Comparison of ENCODE assay signal across 8 cellular contexts in the genomic region with DNA sequence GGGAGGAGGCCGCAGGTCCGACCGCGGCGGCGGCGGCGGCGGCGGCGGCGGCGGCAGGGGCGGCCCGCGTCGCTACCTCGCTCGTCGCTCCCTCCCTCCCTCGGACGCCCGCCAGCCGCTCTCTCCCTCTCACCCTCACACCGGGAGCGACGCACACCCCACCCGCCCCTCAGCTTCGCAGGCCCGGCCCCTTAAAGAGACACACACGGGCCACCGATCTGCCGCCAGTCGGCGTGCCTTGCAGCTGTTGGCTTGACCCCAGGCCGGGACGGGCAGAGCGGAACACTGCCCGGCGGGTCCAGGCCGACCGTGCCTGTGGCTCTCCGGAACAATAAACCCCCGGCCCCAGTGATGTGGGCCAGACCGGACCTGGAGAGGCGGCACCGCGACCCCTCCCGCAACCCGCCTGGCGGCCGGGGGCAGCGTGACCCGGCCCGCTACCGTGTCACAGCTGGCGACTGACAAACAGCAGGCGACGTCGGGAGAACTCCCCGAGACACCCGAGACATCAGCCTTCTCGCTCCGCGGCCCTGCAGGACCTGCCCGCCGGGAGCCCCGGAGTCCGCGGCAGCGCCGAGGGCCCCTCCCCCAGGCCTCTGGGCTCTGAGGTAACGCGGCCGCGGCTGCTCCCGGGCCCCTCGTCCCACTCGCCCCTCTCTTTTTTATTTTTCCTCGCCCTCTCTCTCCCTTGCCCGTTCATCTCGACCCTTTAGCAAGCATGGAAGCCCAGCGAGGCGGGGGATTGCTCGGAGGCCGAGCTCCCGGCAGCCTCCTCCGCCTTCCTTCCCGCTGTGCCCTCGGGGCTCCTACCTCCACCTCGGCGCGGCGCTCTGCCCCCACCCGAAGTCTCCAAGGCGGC. TPM values are rescaled to one million over a fixed set of nuclear protein-coding genes. Genes with fewer than 3 reads are reported as not detected.
DNase-seq lines count a peak whose midpoint lies in the region; ATAC-seq, FAIRE-seq and TF ChIP-seq lines count a peak whose summit lies in the region.

A gene with protein sequence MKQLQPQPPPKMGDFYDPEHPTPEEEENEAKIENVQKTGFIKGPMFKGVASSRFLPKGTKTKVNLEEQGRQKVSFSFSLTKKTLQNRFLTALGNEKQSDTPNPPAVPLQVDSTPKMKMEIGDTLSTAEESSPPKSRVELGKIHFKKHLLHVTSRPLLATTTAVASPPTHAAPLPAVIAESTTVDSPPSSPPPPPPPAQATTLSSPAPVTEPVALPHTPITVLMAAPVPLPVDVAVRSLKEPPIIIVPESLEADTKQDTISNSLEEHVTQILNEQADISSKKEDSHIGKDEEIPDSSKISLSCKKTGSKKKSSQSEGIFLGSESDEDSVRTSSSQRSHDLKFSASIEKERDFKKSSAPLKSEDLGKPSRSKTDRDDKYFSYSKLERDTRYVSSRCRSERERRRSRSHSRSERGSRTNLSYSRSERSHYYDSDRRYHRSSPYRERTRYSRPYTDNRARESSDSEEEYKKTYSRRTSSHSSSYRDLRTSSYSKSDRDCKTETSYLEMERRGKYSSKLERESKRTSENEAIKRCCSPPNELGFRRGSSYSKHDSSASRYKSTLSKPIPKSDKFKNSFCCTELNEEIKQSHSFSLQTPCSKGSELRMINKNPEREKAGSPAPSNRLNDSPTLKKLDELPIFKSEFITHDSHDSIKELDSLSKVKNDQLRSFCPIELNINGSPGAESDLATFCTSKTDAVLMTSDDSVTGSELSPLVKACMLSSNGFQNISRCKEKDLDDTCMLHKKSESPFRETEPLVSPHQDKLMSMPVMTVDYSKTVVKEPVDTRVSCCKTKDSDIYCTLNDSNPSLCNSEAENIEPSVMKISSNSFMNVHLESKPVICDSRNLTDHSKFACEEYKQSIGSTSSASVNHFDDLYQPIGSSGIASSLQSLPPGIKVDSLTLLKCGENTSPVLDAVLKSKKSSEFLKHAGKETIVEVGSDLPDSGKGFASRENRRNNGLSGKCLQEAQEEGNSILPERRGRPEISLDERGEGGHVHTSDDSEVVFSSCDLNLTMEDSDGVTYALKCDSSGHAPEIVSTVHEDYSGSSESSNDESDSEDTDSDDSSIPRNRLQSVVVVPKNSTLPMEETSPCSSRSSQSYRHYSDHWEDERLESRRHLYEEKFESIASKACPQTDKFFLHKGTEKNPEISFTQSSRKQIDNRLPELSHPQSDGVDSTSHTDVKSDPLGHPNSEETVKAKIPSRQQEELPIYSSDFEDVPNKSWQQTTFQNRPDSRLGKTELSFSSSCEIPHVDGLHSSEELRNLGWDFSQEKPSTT (N-terminal part only) (minus strand): TSS at position 124 of the 859 bp plus-strand sequence. CDS start 189 bp downstream, outside the sequence.

- peak within 1 kb of the TSS; percentile 81 for H3K27ac ChIP-seq in OCI-LY1 (ENCODE audit: low read depth, low read length, poor library complexity, severe bottlenecking)
- peak within 1 kb of the TSS; percentile 78 for H3K27ac ChIP-seq in endothelial cell of umbilical vein (ENCODE audit: insufficient read depth, low read depth, low read length)

- DNase-seq in Caki2 (ENCODE audit: low read depth) (peak; percentile 89), HTR-8/SVneo (ENCODE audit: insufficient read length, low spot score) (peak; percentile 87), endothelial cell of umbilical vein (ENCODE audit: low read depth, low spot score) (peak; percentile 90), middle frontal gyrus (ENCODE audit: extremely low spot score, low spot score) (peak; percentile 87)
- DNase-seq in activated CD8-positive, alpha-beta memory T cell treated with anti-CD3 and anti-CD28 coated beads, Interleukin-2, amount 50 U/mL, for 48 hours = peak; percentile 91
- peak; percentile 63 to 75 for DNase-seq in stimulated activated CD8-positive, alpha-beta memory T cell treated with anti-CD3 and anti-CD28 coated beads, Interleukin-2, amount 100 ng/mL, for 1 hour (ENCODE audit: low read depth in 2 of 2)

- CTCF ChIA-PET in endothelial cell of umbilical vein (lab: Charles Lee) = interaction anchor here (0.7 to 2.1 kb wide), 15 partner anchors 12 to 257 kb away, joined by 3 to 15 read pairs (median 4); no protein-coding TSS in a partner anchor

- FAIRE-seq in HTR-8/SVneo (lab: Jason Lieb, UNC) (peak; percentile 84), endothelial cell of umbilical vein (lab: Jason Lieb, UNC) (peak; percentile 75)

- H3K36me3 ChIP-seq in OCI-LY1 (ENCODE audit: insufficient read depth, low read length) (peaks cover 18% of the 10 kb centered on the region; the same call in 1 of the 2 replicates), endothelial cell of umbilical vein (ENCODE audit: control insufficient read depth in 2 of 2, extremely low read depth in 1 of 2, insufficient read depth in 2 of 2, low read length in 2 of 2) (no peaks in the 10 kb centered on the region)

- POLR2A ChIA-PET in endothelial cell of umbilical vein (lab: Charles Lee) = interaction anchor here (0.6 kb wide), 3 partner anchors 43 to 105 kb away, joined by 3 to 4 read pairs (median 3); no protein-coding TSS in a partner anchor

- no peaks in the 10 kb centered on the region for H3K9me2 ChIP-seq in OCI-LY1 (ENCODE audit: low read depth, low read length)

- H4K20me1 ChIP-seq in OCI-LY1 (ENCODE audit: insufficient read depth, low read length) (no peaks in the 10 kb centered on the region), endothelial cell of umbilical vein (replicated peaks; ENCODE audit: control insufficient read depth, extremely low read depth, insufficient read depth, low read length) (peaks cover 10% of the 10 kb centered on the region)

- intact Hi-C loops in endothelial cell of umbilical vein (cut with micrococcal nuclease) = loop anchor here (1.0 to 5.0 kb wide), 4 partner anchors 118 to 311 kb away; partner anchors contain the start of genes KIF9, KLHL18, PTPN23 and SCAP

- H3K4me1 ChIP-seq in OCI-LY1 (ENCODE audit: insufficient read depth, low read length, severe bottlenecking) (peaks cover 51% of the 10 kb centered on the region), endothelial cell of umbilical vein (ENCODE audit: control insufficient read depth, extremely low read depth, insufficient read depth, low read length) (peaks cover 19% of the 10 kb centered on the region)

- dilution Hi-C loops in endothelial cell of umbilical vein (cut with MboI; ENCODE audit: extremely low pct_ligation_motif_present, low sequenced_read_pairs) = no loop called here

- no peaks in the 10 kb centered on the region for H3F3A ChIP-seq in OCI-LY1 (ENCODE audit: insufficient read depth, low read length)

- H3K27me3 ChIP-seq in OCI-LY1 (ENCODE audit: insufficient read depth, low read length) (no peaks in the 10 kb centered on the region), endothelial cell of umbilical vein (ENCODE audit: control insufficient read depth in 2 of 2, insufficient read depth in 2 of 2, low read length in 2 of 2) (no peaks in the 10 kb centered on the region)

- in situ Hi-C loops in Caki2 (cut with HindIII; ENCODE audit: low pct_unique_long_range_greater_than_20kb, low sequenced_read_pairs) = no loop called here

- BruUV-seq in endothelial cell of umbilical vein (replicated peaks; lab: Mats Ljungman, UMichigan) = no TSS peak

- peak within 1 kb of the TSS; percentile 81 for H3K9ac ChIP-seq in OCI-LY1 (ENCODE audit: low read length)
- peak within 1 kb of the TSS; percentile 93 for H3K9ac ChIP-seq in endothelial cell of umbilical vein (replicated peaks; ENCODE audit: extremely low read depth, insufficient read depth, low read length)

- H3K9me3 ChIP-seq in OCI-LY1 (ENCODE audit: low read length) (no peaks in the 10 kb centered on the region), endothelial cell of umbilical vein (replicated peaks; ENCODE audit: control insufficient read depth, insufficient read depth, low read length) (no peaks in the 10 kb centered on the region)

- TF ChIP-seq CTCF in OCI-LY1 (IDR thresholded peaks at IDR 0.05; ENCODE audit: low read length) (peak; percentile 67; the same call in 1 of the 2 replicates), endothelial cell of umbilical vein (IDR thresholded peaks at IDR 0.05; ENCODE audit: extremely low read depth in 1 of 2, insufficient read depth in 1 of 2, low read depth in 1 of 2, low read length in 2 of 2) (peak in 1 of 2 donors; percentile 21)

- peak; percentile 52 for ATAC-seq in GM21360 (IDR thresholded peaks at IDR 0.05; ENCODE audit: unreplicated experiment)

- H3K4me3 ChIP-seq in OCI-LY1 (ENCODE audit: low read depth, low read length, poor library complexity, severe bottlenecking) (peak within 1 kb of the TSS; percentile 76), endothelial cell of umbilical vein (replicated peaks in 1 of 3; ENCODE audit: insufficient read depth in 1 of 3, low read depth in 1 of 3, low read length in 3 of 3) (peak within 1 kb of the TSS; percentile 58 to 97 (median 88))

- H3K79me2 ChIP-seq in OCI-LY1 (ENCODE audit: insufficient read depth, low read length) = peaks cover 42% of the 10 kb centered on the region
- H3K79me2 ChIP-seq in endothelial cell of umbilical vein (ENCODE audit: control insufficient read depth, insufficient read depth, low read length) = peaks cover 62% of the 10 kb centered on the region

- H3K9me1 ChIP-seq in endothelial cell of umbilical vein (replicated peaks; ENCODE audit: control insufficient read depth, extremely low read depth, insufficient read depth, low read length) = no peaks in the 10 kb centered on the region

- H3K4me2 ChIP-seq in OCI-LY1 (ENCODE audit: low read length) = peak within 1 kb of the TSS; percentile 99
- peak within 1 kb of the TSS; percentile 98 for H3K4me2 ChIP-seq in endothelial cell of umbilical vein (ENCODE audit: insufficient read depth, low read length)

- peak; percentile 31 for TF ChIP-seq POLR2A in endothelial cell of umbilical vein (IDR thresholded peaks at IDR 0.05; ENCODE audit: low read depth, low read length)

- H2AFZ ChIP-seq in OCI-LY1 (ENCODE audit: low read length) (peak within 1 kb of the TSS; percentile 69; the same call in 1 of the 2 replicates), endothelial cell of umbilical vein (ENCODE audit: low read depth, low read length) (peak within 1 kb of the TSS; percentile 93)

TF ChIP-seq in endothelial cell of umbilical vein, 7 proteins besides CTCF, POLR2A, EP300 and RAD21:
- TF ChIP-seq POLR2AphosphoS5 (IDR thresholded peaks at IDR 0.05; ENCODE audit: insufficient read depth, low read depth, low read length) (peak; percentile 71), MYC (IDR thresholded peaks at IDR 0.05; ENCODE audit: low read depth, low read length) (no peak)
TF ChIP-seq in endothelial cell of umbilical vein: peak in this region for 1.

RNA-seq across cellular contexts. Expression of the gene that starts here (rescaled TPM):
- 10.9 and 15.7 TPM in 2 replicates for total RNA-seq in Caki2 (2014; rRNA removed; shearing (Covaris generic); ENCODE audit: low replicate concordance)
- total RNA-seq in endothelial cell of umbilical vein = 36.2 and 41.4 TPM in 2 replicates
- polyA plus RNA-seq in endothelial cell of umbilical vein = 12.3 and 13.7 TPM in 2 replicates
- polyA plus RNA-seq in endothelial cell of umbilical vein (2011; cell fraction: cytosol; rRNA removed) = 18.2 TPM in 2 replicates
- 32.1 and 37.4 TPM in 2 replicates for polyA plus RNA-seq in endothelial cell of umbilical vein (2011; cell fraction: nucleus; rRNA removed)
- polyA plus RNA-seq in endothelial cell of umbilical vein (2012) = 19.8 and 27.1 TPM in 2 replicates
- polyA minus RNA-seq in endothelial cell of umbilical vein = 38.2 and 41.8 TPM in 2 replicates
- polyA minus RNA-seq in endothelial cell of umbilical vein (2011; cell fraction: cytosol; rRNA and poly(A)+ RNA removed) = 25.7 TPM
- 55.8 and 70.2 TPM in 2 replicates for polyA minus RNA-seq in endothelial cell of umbilical vein (2011; cell fraction: nucleus; rRNA and poly(A)+ RNA removed)

Comparison
In these comparisons a context has a peak if more than half of its experiments do, and no peak if none do; other contexts are left out.
1. Peak in every context shown above with its lines: DNase-seq, ATAC-seq, H3K4me3 ChIP-seq and H3K27ac ChIP-seq.